In the genomic region with DNA sequence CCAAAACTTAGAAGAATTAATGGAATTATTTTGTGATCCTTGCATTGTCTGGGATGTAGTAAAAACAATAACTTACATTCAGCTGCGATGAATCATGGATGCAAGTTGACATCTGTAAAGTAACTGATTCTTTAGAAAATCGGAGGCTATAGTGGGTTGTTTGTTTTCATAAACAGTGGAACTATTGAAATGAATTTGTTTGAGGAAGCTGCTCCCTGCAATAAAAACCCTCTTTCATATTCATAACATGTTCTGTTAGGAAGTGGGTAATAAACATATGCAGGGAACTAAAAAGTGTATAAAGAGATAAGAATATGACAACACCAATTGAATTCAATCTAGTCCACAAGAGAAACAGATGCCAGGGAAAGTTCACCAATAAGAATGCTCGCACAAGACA, we compare ENCODE assay signal across 16 cellular contexts. TPM values are rescaled to one million over a fixed set of nuclear protein-coding genes. Genes with fewer than 3 reads are reported as not detected.
DNase-seq lines count a peak whose midpoint lies in the region; ATAC-seq and TF ChIP-seq lines count a peak whose summit lies in the region.
"Had no signal": no experiment of that assay in that cellular context is flagged by ENCODE, and none has a peak within 500 bp of the region (broad histone marks: within the 10 kb centered on the region; RNA-seq: fewer than 3 reads in every experiment).

No MANE protein-coding gene starts in this region.

- no peaks in the 10 kb centered on the region for H3K4me1 Mint-ChIP-seq in CD8-positive, alpha-beta T cell (ENCODE audit: low read depth)

- no peaks in the 10 kb centered on the region for H3K79me2 ChIP-seq in SK-N-SH (ENCODE audit: insufficient read depth)
- H3K79me2 ChIP-seq in fibroblast of lung (ENCODE audit: control insufficient read depth, insufficient read depth, low read length): no peaks in the 10 kb centered on the region
- no peaks in the 10 kb centered on the region for H3K79me2 ChIP-seq in osteoblast (ENCODE audit: insufficient read depth, low read length)

- H3K9ac ChIP-seq in SK-N-SH (no peak overlapping the region), fibroblast of lung (ENCODE audit: insufficient read depth, low read length) (no peak overlapping the region)
- H3K9ac ChIP-seq: KMS-11 had no signal

- WGBS in SK-N-SH (ENCODE audit: low lambda C conversion rate): 23% methylated on average over 3 of the region's 3 CpGs
- 61 to 68% methylated on average over 3 of the region's 3 CpGs for WGBS in body of pancreas, 2 donors

- CTCF ChIA-PET in SK-N-SH (lab: Yijun Ruan, JAX): no interaction called here
- CTCF ChIA-PET in CD8-positive, alpha-beta T cell (lab: Charles Lee): interaction anchor here (0.6 kb wide), 1 partner anchor 11 kb away, joined by 3 read pairs; no protein-coding TSS in a partner anchor

- H3K4me1 ChIP-seq in SK-N-SH (ENCODE audit: control insufficient read depth in 1 of 2, insufficient read depth in 2 of 2, low read depth in 1 of 2, low read length in 1 of 2) (peaks cover 0 to 6% of the 10 kb centered on the region in 2 experiments; a peak in 1 of 4 replicates), fibroblast of lung (ENCODE audit: control insufficient read depth, extremely low read depth, insufficient read depth, low read length) (no peaks in the 10 kb centered on the region), osteoblast (ENCODE audit: insufficient read depth, low read length) (peaks cover 32% of the 10 kb centered on the region), body of pancreas (no peaks in the 10 kb centered on the region)
- H3K4me1 ChIP-seq in CD8-positive, alpha-beta T cell (ENCODE audit: insufficient read depth, low read length): no peaks in the 10 kb centered on the region
- H3K4me1 ChIP-seq: psoas muscle, stomach, vagina had no signal

- H3K27me3 ChIP-seq in SK-N-SH (ENCODE audit: insufficient read depth) (no peaks in the 10 kb centered on the region), fibroblast of lung (ENCODE audit: control insufficient read depth, insufficient read depth, low read length) (no peaks in the 10 kb centered on the region), osteoblast (ENCODE audit: insufficient read depth, low read length) (no peaks in the 10 kb centered on the region), body of pancreas (no peaks in the 10 kb centered on the region)
- H3K27me3 ChIP-seq in CD8-positive, alpha-beta T cell (ENCODE audit: insufficient read depth, low read length): no peaks in the 10 kb centered on the region
- H3K27me3 ChIP-seq: stomach, vagina had no signal

- H3K9me3 ChIP-seq in SK-N-SH (no peaks in the 10 kb centered on the region), fibroblast of lung (ENCODE audit: control insufficient read depth, insufficient read depth, low read depth, low read length) (no peaks in the 10 kb centered on the region), osteoblast (ENCODE audit: low read depth, low read length) (no peaks in the 10 kb centered on the region), body of pancreas (no peaks in the 10 kb centered on the region)
- H3K9me3 ChIP-seq in CD8-positive, alpha-beta T cell (ENCODE audit: low read length): no peaks in the 10 kb centered on the region
- H3K9me3 ChIP-seq: psoas muscle, stomach, vagina had no signal

- no peaks in the 10 kb centered on the region for H3K27me3 Mint-ChIP-seq in CD8-positive, alpha-beta T cell (ENCODE audit: low read depth)

- H4K20me1 ChIP-seq in SK-N-SH (ENCODE audit: insufficient read depth) (no peaks in the 10 kb centered on the region), fibroblast of lung (ENCODE audit: control insufficient read depth, extremely low read depth, insufficient read depth, low read length) (no peaks in the 10 kb centered on the region), osteoblast (ENCODE audit: insufficient read depth, low read length) (no peaks in the 10 kb centered on the region)

- H3K36me3 ChIP-seq in SK-N-SH (replicated peaks in 1 of 2; ENCODE audit: control insufficient read depth in 1 of 2, insufficient read depth in 2 of 2, low read length in 1 of 2) (no peaks in the 10 kb centered on the region), fibroblast of lung (ENCODE audit: control insufficient read depth, insufficient read depth, low read length) (no peaks in the 10 kb centered on the region), osteoblast (ENCODE audit: insufficient read depth, low read length) (no peaks in the 10 kb centered on the region), body of pancreas (replicated peaks in 1 of 2; ENCODE audit: insufficient read depth in 1 of 2, low read depth in 2 of 2) (no peaks in the 10 kb centered on the region)
- no peaks in the 10 kb centered on the region for H3K36me3 ChIP-seq in CD8-positive, alpha-beta T cell (ENCODE audit: insufficient read depth, low read length)
- H3K36me3 ChIP-seq: stomach, vagina had no signal

- H3K4me3 ChIP-seq in SK-N-SH (ENCODE audit: low read depth in 2 of 2, low read length in 1 of 2) (no peak overlapping the region), fibroblast of lung (replicated peaks in 1 of 4; ENCODE audit: control extremely low read depth in 1 of 4, insufficient read depth in 1 of 4, low read depth in 3 of 4, low read length in 4 of 4) (no peak overlapping the region), osteoblast (ENCODE audit: insufficient read depth, low read length) (no peak overlapping the region), body of pancreas (no peak overlapping the region)
- H3K4me3 ChIP-seq in CD8-positive, alpha-beta T cell (ENCODE audit: low read depth, low read length): no peak overlapping the region
- H3K4me3 ChIP-seq: psoas muscle, stomach, vagina had no signal

- H2AFZ ChIP-seq in SK-N-SH (ENCODE audit: low read depth): no peak overlapping the region
- H2AFZ ChIP-seq in fibroblast of lung (ENCODE audit: low read length): no peak overlapping the region
- peak overlapping the region; percentile 4 for H2AFZ ChIP-seq in osteoblast (ENCODE audit: low read length)

- H3K27ac Mint-ChIP-seq in CD8-positive, alpha-beta T cell: no peak overlapping the region

- TF ChIP-seq POLR2A in body of pancreas (IDR thresholded peaks at IDR 0.05): no peak

- TF ChIP-seq CTCF in SK-N-SH (IDR thresholded peaks at IDR 0.05) (no peak), fibroblast of lung (conservative IDR thresholded peaks at IDR 0.05 in 1 of 2, IDR thresholded peaks at IDR 0.05 in 1 of 2; ENCODE audit: low read depth in 1 of 2, low read length in 2 of 2) (no peak), osteoblast (IDR thresholded peaks at IDR 0.05; ENCODE audit: extremely low read depth, low read depth, low read length) (no peak), body of pancreas (IDR thresholded peaks at IDR 0.05) (no peak)
- TF ChIP-seq CTCF in CD8-positive, alpha-beta T cell (IDR thresholded peaks at IDR 0.05): no peak

- DNase-seq in COLO829 (ENCODE audit: low spot score) (peak; percentile 72), SK-N-SH (no peak), fibroblast of lung (ENCODE audit: low read depth in 2 of 2) (peak; percentile 20 to 22), osteoblast (ENCODE audit: insufficient read length, low spot score, missing footprints) (no peak), body of pancreas (no peak)
- no peak for DNase-seq in activated T-cell treated with anti-CD3 and anti-CD28 coated beads, Interleukin-2, amount 50 U/mL, for 48 hours
- DNase-seq in CD8-positive, alpha-beta T cell: no peak
- DNase-seq: activated CD4-positive, alpha-beta T cell treated with anti-CD3 and anti-CD28 coated beads, Interleukin-2, amount 50 U/mL, for 48 hours; NCI-H146; NCI-H510A; psoas muscle; stomach had no signal

- H3K27ac ChIP-seq in SK-N-SH (ENCODE audit: low read depth in 2 of 2, low read length in 1 of 2) (peak overlapping the region; percentile 2 to 40; a peak in 2 of 4 replicates), fibroblast of lung (ENCODE audit: insufficient read depth, low read length) (no peak overlapping the region), osteoblast (ENCODE audit: low read depth, low read length) (no peak overlapping the region), body of pancreas (no peak overlapping the region)
- H3K27ac ChIP-seq in CD8-positive, alpha-beta T cell (ENCODE audit: low read depth, low read length): no peak overlapping the region
- H3K27ac ChIP-seq: KMS-11, psoas muscle, stomach, vagina had no signal

- no peaks in the 10 kb centered on the region for H3K36me3 Mint-ChIP-seq in CD8-positive, alpha-beta T cell

- H3K9me3 Mint-ChIP-seq in CD8-positive, alpha-beta T cell: peaks cover 3% of the 10 kb centered on the region

- intact Hi-C loops in body of pancreas (cut with DNase I): no loop called here
- intact Hi-C loops in CD8-positive, alpha-beta T cell (cut with DNase I, micrococcal nuclease): no loop called here

- no peak overlapping the region for H3K4me3 Mint-ChIP-seq in CD8-positive, alpha-beta T cell

- peaks cover 20% of the 10 kb centered on the region for H3F3A ChIP-seq in SK-N-SH (replicated peaks; ENCODE audit: insufficient read depth)

- H3K4me2 ChIP-seq in SK-N-SH: peak overlapping the region; percentile 48
- H3K4me2 ChIP-seq in fibroblast of lung (ENCODE audit: extremely low read depth, insufficient read depth, low read length): no peak overlapping the region
- peak overlapping the region; percentile 58 for H3K4me2 ChIP-seq in osteoblast (ENCODE audit: insufficient read depth, low read length)
- H3K4me2 ChIP-seq: KMS-11 had no signal

- H3K9me2 ChIP-seq in SK-N-SH: no peaks in the 10 kb centered on the region

- POLR2A ChIA-PET in SK-N-SH (lab: Yijun Ruan, JAX): no interaction called here
- POLR2A ChIA-PET in CD8-positive, alpha-beta T cell (lab: Charles Lee): no interaction called here

- ATAC-seq in GM21528 (IDR thresholded peaks at IDR 0.05; ENCODE audit: low FRiP score, unreplicated experiment) (no peak), body of pancreas (no peak)
- no peak for ATAC-seq in CD8-positive, alpha-beta T cell
- ATAC-seq: left lobe of liver, psoas muscle had no signal

- no peak for TF ChIP-seq EP300 in SK-N-SH (IDR thresholded peaks at IDR 0.05; ENCODE audit: borderline replicate concordance in 1 of 2, low read depth in 1 of 2, low read length in 1 of 2)

- no peak for TF ChIP-seq RAD21 in SK-N-SH (IDR thresholded peaks at IDR 0.05; ENCODE audit: low read length)

TF ChIP-seq in SK-N-SH, 30 proteins besides CTCF, POLR2A, EP300 and RAD21:
- TF ChIP-seq JUND (IDR thresholded peaks at IDR 0.05) (0 out of 2 replicates have a peak, but pooled peaks have one; percentile 13), TCF12 (IDR thresholded peaks at IDR 0.05) (peak; percentile 39), FOSL2 (IDR thresholded peaks at IDR 0.05; ENCODE audit: borderline replicate concordance, low read depth) (peak; percentile 13; the same call in 1 of the 2 replicates), NRF1 (IDR thresholded peaks at IDR 0.05; ENCODE audit: low read depth, low read length) (no peak), RCOR1 (IDR thresholded peaks at IDR 0.05; ENCODE audit: low read length) (no peak)
TF ChIP-seq in SK-N-SH: peak in this region for 3.

RNA-seq across cellular contexts. Expression of a gene that starts 53.6 kb away (rescaled TPM):
- polyA plus RNA-seq in SK-N-SH (2012; rRNA removed): 0.05 and 0.10 TPM in 2 replicates
- polyA plus RNA-seq in SK-N-SH (2012; cell fraction: cytosol; rRNA removed): 0.04 and 0.08 TPM in 2 replicates
- 0.06 TPM in 1 of 2 replicates, not detected in the other for polyA plus RNA-seq in SK-N-SH (2012; cell fraction: nucleus; rRNA removed)
- total RNA-seq in fibroblast of lung: not detected in 2 replicates
- 0.02 and 0.06 TPM in 2 replicates for polyA plus RNA-seq in fibroblast of lung
- polyA plus RNA-seq in fibroblast of lung (2012): not detected in 2 replicates
- polyA minus RNA-seq in fibroblast of lung (ENCODE audit: low replicate concordance): not detected in 2 replicates
- under 0.01 and 1.2 TPM in 2 replicates for total RNA-seq in osteoblast
- total RNA-seq in body of pancreas: under 1 TPM in 1 of 2 donors, not detected in 1; 0.52 TPM
- total RNA-seq in CD8-positive, alpha-beta T cell: not detected

Comparison
In these comparisons a context has a peak if more than half of its experiments do, and no peak if none do; other contexts are left out.
1. DNase-seq: peak in COLO829 (single experiment) and fibroblast of lung (2 of 2); none in SK-N-SH (single experiment), osteoblast (single experiment), activated T-cell treated with anti-CD3 and anti-CD28 coated beads, Interleukin-2, amount 50 U/mL, for 48 hours (0 of 2), body of pancreas (0 of 4) and CD8-positive, alpha-beta T cell (0 of 7).
2. H3K27ac ChIP-seq: peak in SK-N-SH (2 of 2); none in fibroblast of lung (single experiment), osteoblast (single experiment), body of pancreas (0 of 4) and CD8-positive, alpha-beta T cell (single experiment).